In genomic region chr4:168153596-168154440, GRCh38 we compare ENCODE assay signal across 8 cellular contexts.
DNase-seq lines count a peak whose midpoint lies in the region; ATAC-seq and TF ChIP-seq lines count a peak whose summit lies in the region.

No MANE protein-coding gene starts in this region.

- no peaks in the 10 kb centered on the region for H3K9me3 ChIP-seq in A673 (ENCODE audit: low read depth, low read length, poor library complexity, severe bottlenecking)

- H3K36me3 Mint-ChIP-seq in central memory CD8-positive, alpha-beta T cell (ENCODE audit: insufficient read depth) = peaks cover 5% of the 10 kb centered on the region

- intact Hi-C loops in A673 (cut with micrococcal nuclease; ENCODE audit: unreplicated experiment) = loop anchor here (2.0 to 10.0 kb wide), 3 partner anchors 529 to 1987 kb away; no protein-coding TSS in a partner anchor

- H3K4me1 ChIP-seq in A673 (ENCODE audit: insufficient read depth, low read length, poor library complexity, severe bottlenecking) = no peaks in the 10 kb centered on the region

- CTCF ChIA-PET in A673 (lab: Charles Lee) = interaction anchor here (0.6 to 1.2 kb wide), 3 partner anchors 29 to 531 kb away, joined by 3 read pairs; no protein-coding TSS in a partner anchor

- ATAC-seq in GM18517 (IDR thresholded peaks at IDR 0.05; ENCODE audit: unreplicated experiment) (peak; percentile 90), HG03066 (IDR thresholded peaks at IDR 0.05; ENCODE audit: low read depth, unreplicated experiment) (peak; percentile 83), left lobe of liver (peak; percentile 100)
- peak; percentile 49 to 53 for ATAC-seq in activated CD4-positive, CD25-positive, alpha-beta regulatory T cell treated with anti-CD3 and anti-CD28 coated beads, Interleukin-2, amount 50 U/mL, for 24 hours
- ATAC-seq in central memory CD8-positive, alpha-beta T cell (replicated peaks; ENCODE audit: extremely low read depth, poor library complexity, severe bottlenecking) = peak; percentile 62

- peak; percentile 91 for TF ChIP-seq CTCF in A673 (conservative IDR thresholded peaks at IDR 0.05; ENCODE audit: low read depth, low read length)

- POLR2A ChIA-PET in A673 (lab: Charles Lee; ENCODE audit: low non-redundant PET) = no interaction called here

- peak overlapping the region; percentile 5 for H3K4me3 Mint-ChIP-seq in central memory CD8-positive, alpha-beta T cell

- no TSS peak for BruUV-seq in A673 (replicated peaks; lab: Mats Ljungman, UMichigan)

- no peak overlapping the region for H3K27ac Mint-ChIP-seq in central memory CD8-positive, alpha-beta T cell (ENCODE audit: low read depth)

- H3K4me1 Mint-ChIP-seq in central memory CD8-positive, alpha-beta T cell = peaks cover 9% of the 10 kb centered on the region

- H3K4me3 ChIP-seq in A673 (ENCODE audit: low read depth, low read length, poor library complexity, severe bottlenecking) = peak overlapping the region; percentile 20

- DNase-seq in A673 (ENCODE audit: low spot score) = peak; percentile 81
- peak; percentile 76 for DNase-seq in NCI-H2227 (lab: John Stamatoyannopoulos, UW; ENCODE audit: unreplicated experiment)
- DNase-seq in central memory CD8-positive, alpha-beta T cell (ENCODE audit: low spot score in 2 of 2) = peak; percentile 24 to 25
- DNase-seq in left lobe of liver (ENCODE audit: low spot score) = peak; percentile 74
- peak; percentile 57 for DNase-seq in stimulated activated CD4-positive, alpha-beta T cell treated with anti-CD3 and anti-CD28 coated beads, Interleukin-4, amount 100 ng/mL, for 1 hour

- peaks cover 18% of the 10 kb centered on the region for H3K27me3 Mint-ChIP-seq in central memory CD8-positive, alpha-beta T cell

- H3K36me3 ChIP-seq in A673 (ENCODE audit: insufficient read depth, low read length, poor library complexity, severe bottlenecking) = no peaks in the 10 kb centered on the region

- H3K9me3 Mint-ChIP-seq in central memory CD8-positive, alpha-beta T cell = no peaks in the 10 kb centered on the region

- H3K27me3 ChIP-seq in A673 (replicated peaks; ENCODE audit: insufficient read depth, low read depth, low read length, poor library complexity) = no peaks in the 10 kb centered on the region

- H3K27ac ChIP-seq in A673 (ENCODE audit: low read depth, low read length, poor library complexity, severe bottlenecking) = no peak overlapping the region

Comparison
In these comparisons a context has a peak if more than half of its experiments do, and no peak if none do; other contexts are left out.
1. DNase-seq: peak in every context shown above with its lines; median percentile 81 in A673; 76 in NCI-H2227; 74 in left lobe of liver; 57 in stimulated activated CD4-positive, alpha-beta T cell treated with anti-CD3 and anti-CD28 coated beads, Interleukin-4, amount 100 ng/mL, for 1 hour; 24 in central memory CD8-positive, alpha-beta T cell.